In the genomic region with DNA sequence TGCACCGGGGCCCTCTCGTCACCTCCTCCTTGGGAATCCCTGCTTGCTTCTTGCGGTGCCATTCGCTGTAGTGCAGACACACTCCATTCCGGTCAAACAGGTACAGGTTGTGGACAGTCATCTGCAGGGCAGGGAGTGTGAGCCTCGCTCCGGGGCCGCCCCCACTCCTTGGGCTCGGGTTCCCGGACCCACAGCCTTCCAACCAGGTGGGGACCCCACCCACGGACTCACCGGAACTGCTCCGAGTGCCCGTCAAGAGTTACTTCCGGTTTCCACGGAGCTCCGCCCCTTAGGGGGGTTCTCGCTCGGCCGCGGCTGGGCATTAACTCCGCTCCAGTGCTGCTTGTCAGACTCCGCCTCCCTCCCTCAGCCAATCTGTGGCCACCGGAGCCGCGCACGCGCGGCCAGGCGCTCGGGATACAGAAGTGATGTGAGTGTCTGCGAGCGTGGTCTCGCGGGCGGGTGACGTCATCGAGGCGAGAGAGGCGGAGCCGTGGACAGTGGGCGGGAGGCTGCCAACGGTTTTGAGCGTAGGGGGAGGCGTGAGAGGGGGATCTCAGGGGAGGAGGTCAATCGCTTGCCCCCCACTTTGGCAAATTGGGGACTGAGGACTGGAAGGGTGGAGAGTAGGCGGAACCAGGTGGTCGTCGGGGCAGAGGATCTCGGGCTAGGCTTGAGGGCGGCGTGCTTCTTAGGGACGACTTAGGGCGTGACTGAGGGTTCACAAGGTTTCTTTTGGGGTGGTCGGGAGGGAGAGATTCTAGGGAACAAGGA, we compare ENCODE assay signal across 1 cellular context.
A peak's percentile ranks its signal among the peaks of the same experiment; 100 is the strongest.
TF ChIP-seq lines count a peak whose summit lies in the region.

A gene with protein sequence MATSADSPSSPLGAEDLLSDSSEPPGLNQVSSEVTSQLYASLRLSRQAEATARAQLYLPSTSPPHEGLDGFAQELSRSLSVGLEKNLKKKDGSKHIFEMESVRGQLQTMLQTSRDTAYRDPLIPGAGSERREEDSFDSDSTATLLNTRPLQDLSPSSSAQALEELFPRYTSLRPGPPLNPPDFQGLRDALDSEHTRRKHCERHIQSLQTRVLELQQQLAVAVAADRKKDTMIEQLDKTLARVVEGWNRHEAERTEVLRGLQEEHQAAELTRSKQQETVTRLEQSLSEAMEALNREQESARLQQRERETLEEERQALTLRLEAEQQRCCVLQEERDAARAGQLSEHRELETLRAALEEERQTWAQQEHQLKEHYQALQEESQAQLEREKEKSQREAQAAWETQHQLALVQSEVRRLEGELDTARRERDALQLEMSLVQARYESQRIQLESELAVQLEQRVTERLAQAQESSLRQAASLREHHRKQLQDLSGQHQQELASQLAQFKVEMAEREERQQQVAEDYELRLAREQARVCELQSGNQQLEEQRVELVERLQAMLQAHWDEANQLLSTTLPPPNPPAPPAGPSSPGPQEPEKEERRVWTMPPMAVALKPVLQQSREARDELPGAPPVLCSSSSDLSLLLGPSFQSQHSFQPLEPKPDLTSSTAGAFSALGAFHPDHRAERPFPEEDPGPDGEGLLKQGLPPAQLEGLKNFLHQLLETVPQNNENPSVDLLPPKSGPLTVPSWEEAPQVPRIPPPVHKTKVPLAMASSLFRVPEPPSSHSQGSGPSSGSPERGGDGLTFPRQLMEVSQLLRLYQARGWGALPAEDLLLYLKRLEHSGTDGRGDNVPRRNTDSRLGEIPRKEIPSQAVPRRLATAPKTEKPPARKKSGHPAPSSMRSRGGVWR (plus strand): TSS at position 498 of the 774 bp plus-strand sequence. CDS start 874 bp downstream, outside the sequence.
A gene with protein sequence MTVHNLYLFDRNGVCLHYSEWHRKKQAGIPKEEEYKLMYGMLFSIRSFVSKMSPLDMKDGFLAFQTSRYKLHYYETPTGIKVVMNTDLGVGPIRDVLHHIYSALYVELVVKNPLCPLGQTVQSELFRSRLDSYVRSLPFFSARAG (minus strand): TSS at position 238 of the 774 bp plus-strand sequence. CDS start 117 bp downstream, at position 121.

TF ChIP-seq in HEK293, 187 proteins besides CTCF, POLR2A, EP300 and RAD21 (continued from another document and continues in another):
- TF ChIP-seq ZNF292 (tag by site-specific recombination; IDR thresholded peaks at IDR 0.05; ENCODE audit: borderline replicate concordance, low read depth) = 0 out of 2 replicates have a peak, but pooled peaks have one; percentile 8
- no peak for TF ChIP-seq ZNF114 (tag by site-specific recombination; IDR thresholded peaks at IDR 0.05)
- TF ChIP-seq ZNF133 (tag by site-specific recombination; IDR thresholded peaks at IDR 0.05) = no peak
- peak; percentile 98 for TF ChIP-seq ZBTB48 (tag by site-specific recombination; IDR thresholded peaks at IDR 0.05)
- no peak for TF ChIP-seq ZNF221 (tag by site-specific recombination; IDR thresholded peaks at IDR 0.05; ENCODE audit: borderline replicate concordance)
- 0 out of 2 replicates have a peak, but pooled peaks have one; percentile 62 for TF ChIP-seq ZNF610 (tag by site-specific recombination; IDR thresholded peaks at IDR 0.05; ENCODE audit: borderline replicate concordance)
- peak; percentile 65; the same call in 1 of the 2 replicates for TF ChIP-seq ZNF843 (tag by site-specific recombination; IDR thresholded peaks at IDR 0.05)
- TF ChIP-seq ZNF791 (tag by site-specific recombination; IDR thresholded peaks at IDR 0.05) = no peak
- peak; percentile 94; the same call in 1 of the 2 replicates for TF ChIP-seq ZNF391 (tag by site-specific recombination; IDR thresholded peaks at IDR 0.05; ENCODE audit: borderline replicate concordance, low read depth)
- TF ChIP-seq ZBTB8A (tag by site-specific recombination; IDR thresholded peaks at IDR 0.05) = 0 out of 2 replicates have a peak, but pooled peaks have one; percentile 55
- TF ChIP-seq, protein P1, sequence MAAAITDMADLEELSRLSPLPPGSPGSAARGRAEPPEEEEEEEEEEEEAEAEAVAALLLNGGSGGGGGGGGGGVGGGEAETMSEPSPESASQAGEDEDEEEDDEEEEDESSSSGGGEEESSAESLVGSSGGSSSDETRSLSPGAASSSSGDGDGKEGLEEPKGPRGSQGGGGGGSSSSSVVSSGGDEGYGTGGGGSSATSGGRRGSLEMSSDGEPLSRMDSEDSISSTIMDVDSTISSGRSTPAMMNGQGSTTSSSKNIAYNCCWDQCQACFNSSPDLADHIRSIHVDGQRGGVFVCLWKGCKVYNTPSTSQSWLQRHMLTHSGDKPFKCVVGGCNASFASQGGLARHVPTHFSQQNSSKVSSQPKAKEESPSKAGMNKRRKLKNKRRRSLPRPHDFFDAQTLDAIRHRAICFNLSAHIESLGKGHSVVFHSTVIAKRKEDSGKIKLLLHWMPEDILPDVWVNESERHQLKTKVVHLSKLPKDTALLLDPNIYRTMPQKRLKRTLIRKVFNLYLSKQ (tag by site-specific recombination; IDR thresholded peaks at IDR 0.05; ENCODE audit: borderline replicate concordance) = no peak
- TF ChIP-seq, protein P2, sequence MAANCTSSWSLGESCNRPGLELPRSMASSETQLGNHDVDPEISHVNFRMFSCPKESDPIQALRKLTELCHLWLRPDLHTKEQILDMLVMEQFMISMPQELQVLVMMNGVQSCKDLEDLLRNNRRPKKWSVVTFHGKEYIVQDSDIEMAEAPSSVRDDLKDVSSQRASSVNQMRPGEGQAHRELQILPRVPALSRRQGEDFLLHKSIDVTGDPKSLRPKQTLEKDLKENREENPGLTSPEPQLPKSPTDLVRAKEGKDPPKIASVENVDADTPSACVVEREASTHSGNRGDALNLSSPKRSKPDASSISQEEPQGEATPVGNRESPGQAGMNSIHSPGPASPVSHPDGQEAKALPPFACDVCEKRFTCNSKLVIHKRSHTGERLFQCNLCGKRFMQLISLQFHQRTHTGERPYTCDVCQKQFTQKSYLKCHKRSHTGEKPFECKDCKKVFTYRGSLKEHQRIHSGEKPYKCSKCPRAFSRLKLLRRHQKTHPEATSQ (tag by site-specific recombination; IDR thresholded peaks at IDR 0.05) = peak; percentile 72; the same call in 1 of the 2 replicates
- TF ChIP-seq ZNF426 (tag by site-specific recombination; IDR thresholded peaks at IDR 0.05) = no peak
- TF ChIP-seq, protein P3, sequence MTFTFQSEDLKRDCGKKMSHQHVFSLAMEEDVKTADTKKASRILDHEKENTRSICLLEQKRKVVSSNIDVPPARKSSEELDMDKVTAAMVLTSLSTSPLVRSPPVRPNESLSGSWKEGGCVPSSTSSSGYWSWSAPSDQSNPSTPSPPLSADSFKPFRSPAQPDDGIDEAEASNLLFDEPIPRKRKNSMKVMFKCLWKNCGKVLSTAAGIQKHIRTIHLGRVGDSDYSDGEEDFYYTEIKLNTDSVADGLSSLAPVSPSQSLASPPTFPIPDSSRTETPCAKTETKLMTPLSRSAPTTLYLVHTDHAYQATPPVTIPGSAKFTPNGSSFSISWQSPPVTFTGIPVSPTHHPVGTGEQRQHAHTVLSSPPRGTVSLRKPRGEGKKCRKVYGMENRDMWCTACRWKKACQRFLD (tag by site-specific recombination; IDR thresholded peaks at IDR 0.05) = no peak
- TF ChIP-seq ZNF324 (tag by site-specific recombination; IDR thresholded peaks at IDR 0.05) = peak; percentile 90
- TF ChIP-seq ZNF24 (tag by site-specific recombination; IDR thresholded peaks at IDR 0.05) = peak; percentile 53; the same call in 1 of the 2 replicates
- TF ChIP-seq ZNF366 (tag by site-specific recombination; conservative IDR thresholded peaks at IDR 0.05) = peak; percentile 75
- TF ChIP-seq MEIS1 (CRISPR knock-in tag; IDR thresholded peaks at IDR 0.05; ENCODE audit: borderline replicate concordance) = no peak
- TF ChIP-seq ZNF585B (tag by site-specific recombination; IDR thresholded peaks at IDR 0.05) = 0 out of 2 replicates have a peak, but pooled peaks have one; percentile 13
- 0 out of 2 replicates have a peak, but pooled peaks have one; percentile 13 for TF ChIP-seq ZNF302 (tag by site-specific recombination; IDR thresholded peaks at IDR 0.05; ENCODE audit: low read depth)
- no peak for TF ChIP-seq ZNF837 (tag by site-specific recombination; IDR thresholded peaks at IDR 0.05)
- TF ChIP-seq ZBTB21 (tag by site-specific recombination; IDR thresholded peaks at IDR 0.05) = peak; percentile 97
- TF ChIP-seq ZNF19 (tag by site-specific recombination; IDR thresholded peaks at IDR 0.05; ENCODE audit: low read depth) = no peak
- TF ChIP-seq, protein P4, sequence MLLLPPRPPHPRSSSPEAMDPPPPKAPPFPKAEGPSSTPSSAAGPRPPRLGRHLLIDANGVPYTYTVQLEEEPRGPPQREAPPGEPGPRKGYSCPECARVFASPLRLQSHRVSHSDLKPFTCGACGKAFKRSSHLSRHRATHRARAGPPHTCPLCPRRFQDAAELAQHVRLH (tag by site-specific recombination; IDR thresholded peaks at IDR 0.05) = 0 out of 2 replicates have a peak, but pooled peaks have one; percentile 9
- TF ChIP-seq ZNF658 (tag by site-specific recombination; IDR thresholded peaks at IDR 0.05) = no peak
- TF ChIP-seq ZNF529 (tag by site-specific recombination; IDR thresholded peaks at IDR 0.05; ENCODE audit: insufficient replicate concordance) = no peak
- TF ChIP-seq ZNF600 (tag by site-specific recombination; IDR thresholded peaks at IDR 0.05) = no peak
- TF ChIP-seq, protein P5, sequence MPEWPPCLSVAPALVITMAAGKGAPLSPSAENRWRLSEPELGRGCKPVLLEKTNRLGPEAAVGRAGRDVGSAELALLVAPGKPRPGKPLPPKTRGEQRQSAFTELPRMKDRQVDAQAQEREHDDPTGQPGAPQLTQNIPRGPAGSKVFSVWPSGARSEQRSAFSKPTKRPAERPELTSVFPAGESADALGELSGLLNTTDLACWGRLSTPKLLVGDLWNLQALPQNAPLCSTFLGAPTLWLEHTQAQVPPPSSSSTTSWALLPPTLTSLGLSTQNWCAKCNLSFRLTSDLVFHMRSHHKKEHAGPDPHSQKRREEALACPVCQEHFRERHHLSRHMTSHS (tag by site-specific recombination; IDR thresholded peaks at IDR 0.05) = 0 out of 2 replicates have a peak, but pooled peaks have one; percentile 8
- TF ChIP-seq ZNF423 (tag by site-specific recombination; IDR thresholded peaks at IDR 0.05) = no peak
- no peak for TF ChIP-seq ZNF112 (tag by site-specific recombination; IDR thresholded peaks at IDR 0.05)
- peak; percentile 84 for TF ChIP-seq ZEB2 (tag by site-specific recombination; IDR thresholded peaks at IDR 0.05)
- TF ChIP-seq ZFP69B (tag by site-specific recombination; IDR thresholded peaks at IDR 0.05) = peak; percentile 67
- TF ChIP-seq, protein P6, sequence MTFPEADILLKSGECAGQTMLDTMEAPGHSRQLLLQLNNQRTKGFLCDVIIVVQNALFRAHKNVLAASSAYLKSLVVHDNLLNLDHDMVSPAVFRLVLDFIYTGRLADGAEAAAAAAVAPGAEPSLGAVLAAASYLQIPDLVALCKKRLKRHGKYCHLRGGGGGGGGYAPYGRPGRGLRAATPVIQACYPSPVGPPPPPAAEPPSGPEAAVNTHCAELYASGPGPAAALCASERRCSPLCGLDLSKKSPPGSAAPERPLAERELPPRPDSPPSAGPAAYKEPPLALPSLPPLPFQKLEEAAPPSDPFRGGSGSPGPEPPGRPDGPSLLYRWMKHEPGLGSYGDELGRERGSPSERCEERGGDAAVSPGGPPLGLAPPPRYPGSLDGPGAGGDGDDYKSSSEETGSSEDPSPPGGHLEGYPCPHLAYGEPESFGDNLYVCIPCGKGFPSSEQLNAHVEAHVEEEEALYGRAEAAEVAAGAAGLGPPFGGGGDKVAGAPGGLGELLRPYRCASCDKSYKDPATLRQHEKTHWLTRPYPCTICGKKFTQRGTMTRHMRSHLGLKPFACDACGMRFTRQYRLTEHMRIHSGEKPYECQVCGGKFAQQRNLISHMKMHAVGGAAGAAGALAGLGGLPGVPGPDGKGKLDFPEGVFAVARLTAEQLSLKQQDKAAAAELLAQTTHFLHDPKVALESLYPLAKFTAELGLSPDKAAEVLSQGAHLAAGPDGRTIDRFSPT (tag by site-specific recombination; IDR thresholded peaks at IDR 0.05) = peak; percentile 96
- no peak for TF ChIP-seq TRIM28 (IDR thresholded peaks at IDR 0.05; ENCODE audit: borderline replicate concordance, low read length)
- TF ChIP-seq ZNF785 (tag by site-specific recombination; IDR thresholded peaks at IDR 0.05) = peak; percentile 90
- TF ChIP-seq ZNF549 (tag by site-specific recombination; IDR thresholded peaks at IDR 0.05) = no peak
- TF ChIP-seq BCL11A (tag by site-specific recombination; IDR thresholded peaks at IDR 0.05; ENCODE audit: low read depth) = peak; percentile 89; the same call in 1 of the 2 replicates
- peak; percentile 95 for TF ChIP-seq ZSCAN23 (tag by site-specific recombination; IDR thresholded peaks at IDR 0.05)
- no peak for TF ChIP-seq ZNF211 (tag by site-specific recombination; IDR thresholded peaks at IDR 0.05; ENCODE audit: low read depth)
- 0 out of 2 replicates have a peak, but pooled peaks have one; percentile 30 for TF ChIP-seq ZNF239 (tag by site-specific recombination; IDR thresholded peaks at IDR 0.05)
- TF ChIP-seq, protein P7, sequence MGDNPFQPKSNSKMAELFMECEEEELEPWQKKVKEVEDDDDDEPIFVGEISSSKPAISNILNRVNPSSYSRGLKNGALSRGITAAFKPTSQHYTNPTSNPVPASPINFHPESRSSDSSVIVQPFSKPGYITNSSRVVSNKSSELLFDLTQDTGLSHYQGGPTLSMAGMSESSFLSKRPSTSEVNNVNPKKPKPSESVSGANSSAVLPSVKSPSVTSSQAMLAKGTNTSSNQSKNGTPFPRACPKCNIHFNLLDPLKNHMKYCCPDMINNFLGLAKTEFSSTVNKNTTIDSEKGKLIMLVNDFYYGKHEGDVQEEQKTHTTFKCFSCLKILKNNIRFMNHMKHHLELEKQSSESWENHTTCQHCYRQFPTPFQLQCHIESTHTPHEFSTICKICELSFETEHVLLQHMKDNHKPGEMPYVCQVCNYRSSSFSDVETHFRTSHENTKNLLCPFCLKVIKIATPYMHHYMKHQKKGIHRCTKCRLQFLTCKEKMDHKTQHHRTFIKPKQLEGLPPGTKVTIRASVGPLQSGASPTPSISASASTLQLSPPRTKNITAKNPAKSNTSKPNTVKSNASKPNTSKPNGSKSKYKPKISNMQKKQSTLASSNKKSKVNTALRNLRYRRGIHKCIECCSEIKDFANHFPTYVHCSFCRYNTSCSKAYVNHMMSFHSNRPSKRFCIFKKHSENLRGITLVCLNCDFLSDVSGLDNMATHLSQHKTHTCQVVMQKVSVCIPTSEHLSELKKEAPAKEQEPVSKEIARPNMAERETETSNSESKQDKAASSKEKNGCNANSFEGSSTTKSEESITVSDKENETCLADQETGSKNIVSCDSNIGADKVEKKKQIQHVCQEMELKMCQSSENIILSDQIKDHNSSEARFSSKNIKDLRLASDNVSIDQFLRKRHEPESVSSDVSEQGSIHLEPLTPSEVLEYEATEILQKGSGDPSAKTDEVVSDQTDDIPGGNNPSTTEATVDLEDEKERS (tag by site-specific recombination; IDR thresholded peaks at IDR 0.05) = no peak
